In the genomic region with DNA sequence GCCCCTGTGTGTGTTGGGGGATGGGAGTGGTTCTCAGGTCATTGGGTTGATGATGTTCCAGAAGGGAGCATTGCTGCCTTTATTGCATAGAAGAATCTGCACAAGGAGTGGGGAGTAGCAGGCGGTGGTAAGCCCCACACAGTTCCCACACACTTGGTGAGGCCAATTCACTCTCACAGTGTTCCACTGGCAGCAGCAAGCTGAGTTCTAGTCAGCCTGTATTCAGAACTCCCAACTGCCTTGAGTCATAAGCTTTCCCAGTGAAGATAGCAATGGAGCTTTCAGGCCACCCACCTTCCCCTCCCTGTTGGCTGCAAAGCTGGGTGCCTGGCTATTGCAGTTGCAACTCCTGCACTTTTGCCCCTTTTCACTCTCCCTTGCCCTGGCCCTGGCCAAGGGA, we compare ENCODE assay signal across 17 cellular contexts.
"Had no signal": no experiment of that assay in that cellular context is flagged by ENCODE, and none has a peak within 500 bp of the region (broad histone marks: within the 10 kb centered on the region; RNA-seq: fewer than 3 reads in every experiment).

No MANE protein-coding gene starts in this region.

- H3K36me3 ChIP-seq: left lung, thoracic aorta, upper lobe of left lung had no signal

- H3K27me3 ChIP-seq: dorsolateral prefrontal cortex, left lung, upper lobe of left lung had no signal

- H3K9me3 ChIP-seq: thoracic aorta had no signal

- H3K4me1 Mint-ChIP-seq: activated naive CD4-positive, alpha-beta T cell treated with anti-CD3 and anti-CD28 coated beads, Interleukin-2, amount 50 U/mL, for 24 hours; stimulated activated naive B cell treated with anti-CD40 and anti-IgM and Interleukin-4, amounts not matched to agents 10 μg/mL and 1 μg/mL and 100 μg/mL, for 72 hours had no signal

- H3K27me3 Mint-ChIP-seq: activated naive CD4-positive, alpha-beta T cell treated with anti-CD3 and anti-CD28 coated beads, Interleukin-2, amount 50 U/mL, for 24 hours; stimulated activated naive B cell treated with anti-CD40 and anti-IgM and Interleukin-4, amounts not matched to agents 10 μg/mL and 1 μg/mL and 100 μg/mL, for 72 hours had no signal

- DNase-seq: activated CD4-positive, alpha-beta T cell treated with anti-CD3 and anti-CD28 coated beads, Interleukin-2, amount 50 U/mL, for 1 hour; activated CD8-positive, alpha-beta memory T cell treated with anti-CD3 and anti-CD28 coated beads for 24 hours; activated gamma-delta T cell; dorsolateral prefrontal cortex; kidney; psoas muscle; right cardiac atrium; small intestine; stimulated activated CD4-positive, alpha-beta T cell treated with anti-CD3 and anti-CD28 coated beads, Interleukin-15, amount 100 ng/mL, for 24 hours; stimulated activated CD4-positive, alpha-beta T cell treated with anti-CD3 and anti-CD28 coated beads, Interleukin-4, amount 100 ng/mL, for 1 hour; stimulated activated naive B cell treated with anti-CD40 and anti-IgM and Interleukin-4, amounts not matched to agents 10 μg/mL and 1 μg/mL and 100 μg/mL, for 72 hours; T1000; upper lobe of left lung had no signal

- H3K4me3 ChIP-seq: dorsolateral prefrontal cortex, left lung, psoas muscle, thoracic aorta, upper lobe of left lung had no signal

- H3K4me1 ChIP-seq: left lung, psoas muscle, upper lobe of left lung had no signal

- H3K27ac ChIP-seq: dorsolateral prefrontal cortex, epithelial cell of prostate, left lung, psoas muscle, thoracic aorta, upper lobe of left lung had no signal

- H3K27ac Mint-ChIP-seq: activated naive CD4-positive, alpha-beta T cell treated with anti-CD3 and anti-CD28 coated beads, Interleukin-2, amount 50 U/mL, for 24 hours; stimulated activated naive B cell treated with anti-CD40 and anti-IgM and Interleukin-4, amounts not matched to agents 10 μg/mL and 1 μg/mL and 100 μg/mL, for 72 hours had no signal

- H3K4me3 Mint-ChIP-seq: activated naive CD4-positive, alpha-beta T cell treated with anti-CD3 and anti-CD28 coated beads, Interleukin-2, amount 50 U/mL, for 24 hours; stimulated activated naive B cell treated with anti-CD40 and anti-IgM and Interleukin-4, amounts not matched to agents 10 μg/mL and 1 μg/mL and 100 μg/mL, for 72 hours had no signal
